9 cellular contexts compared by ENCODE assay signal in genomic region chr1:26276432-26276838, GRCh38. TPM values are rescaled to one million over a fixed set of nuclear protein-coding genes. Genes with fewer than 3 reads are reported as not detected.
DNase-seq lines count a peak whose midpoint lies in the region; ATAC-seq, FAIRE-seq and TF ChIP-seq lines count a peak whose summit lies in the region.
"Had no signal": no experiment of that assay in that cellular context is flagged by ENCODE, and none has a peak within 500 bp of the region (broad histone marks: within the 10 kb centered on the region; RNA-seq: fewer than 3 reads in every experiment).

No MANE protein-coding gene starts in this region.

- no peaks in the 10 kb centered on the region for H3K9me3 ChIP-seq in CD8-positive, alpha-beta memory T cell (ENCODE audit: low read length)
- no peaks in the 10 kb centered on the region for H3K9me3 ChIP-seq in endothelial cell of umbilical vein (replicated peaks; ENCODE audit: control insufficient read depth, insufficient read depth, low read length)

- BruUV-seq in endothelial cell of umbilical vein (replicated peaks; lab: Mats Ljungman, UMichigan): no TSS peak

- H3K9me3 Mint-ChIP-seq in CD8-positive, alpha-beta memory T cell: no peaks in the 10 kb centered on the region

- H3K9ac ChIP-seq in endothelial cell of umbilical vein (replicated peaks; ENCODE audit: extremely low read depth, insufficient read depth, low read length): no peak overlapping the region

- H3K79me2 ChIP-seq in endothelial cell of umbilical vein (ENCODE audit: control insufficient read depth, insufficient read depth, low read length): peaks cover 21% of the 10 kb centered on the region

- peaks cover 54% of the 10 kb centered on the region for H3K4me1 ChIP-seq in CD8-positive, alpha-beta memory T cell (ENCODE audit: insufficient read depth, low read length)
- H3K4me1 ChIP-seq in endothelial cell of umbilical vein (ENCODE audit: control insufficient read depth, extremely low read depth, insufficient read depth, low read length): peaks cover 37% of the 10 kb centered on the region

- no peaks in the 10 kb centered on the region for H3K27me3 Mint-ChIP-seq in CD8-positive, alpha-beta memory T cell

- no peak overlapping the region for H2AFZ ChIP-seq in endothelial cell of umbilical vein (ENCODE audit: low read depth, low read length)

- no peak for TF ChIP-seq POLR2A in endothelial cell of umbilical vein (IDR thresholded peaks at IDR 0.05; ENCODE audit: low read depth, low read length)

- dilution Hi-C loops in endothelial cell of umbilical vein (cut with MboI; ENCODE audit: extremely low pct_ligation_motif_present, low sequenced_read_pairs): no loop called here

- intact Hi-C loops in endothelial cell of umbilical vein (cut with micrococcal nuclease) (loop anchor here (1.0 to 5.0 kb wide), 4 partner anchors 42 to 239 kb away; partner anchors contain the start of genes CEP85 and HMGN2), sciatic nerve (cut with DNase I) (no loop called here)

- ATAC-seq in sciatic nerve (no peak), GM19328 (IDR thresholded peaks at IDR 0.05; ENCODE audit: unreplicated experiment) (no peak), HG03432 (IDR thresholded peaks at IDR 0.05; ENCODE audit: unreplicated experiment) (no peak), HG02610 (IDR thresholded peaks at IDR 0.05; ENCODE audit: unreplicated experiment) (no peak)

- peaks cover 53 to 58% (median 55%) of the 10 kb centered on the region in 3 donors for H3K4me1 Mint-ChIP-seq in CD8-positive, alpha-beta memory T cell

- TF ChIP-seq CTCF in endothelial cell of umbilical vein (IDR thresholded peaks at IDR 0.05; ENCODE audit: extremely low read depth in 1 of 2, insufficient read depth in 1 of 2, low read depth in 1 of 2, low read length in 2 of 2): no peak

- DNase-seq in CD8-positive, alpha-beta memory T cell: no peak
- DNase-seq in NOMO-1 treated with dmso at 0.1 percent for 144 hours (lab: John Stamatoyannopoulos, UW; ENCODE audit: unreplicated experiment) (peak; percentile 86), endothelial cell of umbilical vein (ENCODE audit: low read depth, low spot score) (no peak), sciatic nerve (ENCODE audit: low spot score) (peak; percentile 66), COLO829 (ENCODE audit: low spot score) (no peak)

- H3K4me3 ChIP-seq in CD8-positive, alpha-beta memory T cell (ENCODE audit: low read length): peak overlapping the region; percentile 19
- no peak overlapping the region for H3K4me3 ChIP-seq in endothelial cell of umbilical vein (replicated peaks in 1 of 3; ENCODE audit: insufficient read depth in 1 of 3, low read depth in 1 of 3, low read length in 3 of 3)

- H3K27ac ChIP-seq in CD8-positive, alpha-beta memory T cell (ENCODE audit: low read depth, low read length): peak overlapping the region; percentile 54
- peak overlapping the region; percentile 62 for H3K27ac ChIP-seq in endothelial cell of umbilical vein (ENCODE audit: insufficient read depth, low read depth, low read length)

- H3K4me3 Mint-ChIP-seq in CD8-positive, alpha-beta memory T cell: peak overlapping the region; percentile 35 to 84 (median 67)

- H3K36me3 ChIP-seq in CD8-positive, alpha-beta memory T cell (ENCODE audit: insufficient read depth, low read length): peaks cover 14% of the 10 kb centered on the region
- peaks cover 3 to 6% of the 10 kb centered on the region in 2 experiments for H3K36me3 ChIP-seq in endothelial cell of umbilical vein (ENCODE audit: control insufficient read depth in 2 of 2, extremely low read depth in 1 of 2, insufficient read depth in 2 of 2, low read length in 2 of 2)

- POLR2A ChIA-PET in CD8-positive, alpha-beta memory T cell (lab: Charles Lee): interaction anchor here (1.3 to 8.3 kb wide), 6 partner anchors 9 to 141 kb away, joined by 3 to 104 read pairs (median 11); partner anchors contain the start of gene CD52
- POLR2A ChIA-PET in endothelial cell of umbilical vein (lab: Charles Lee): interaction anchor here (0.7 kb wide), 1 partner anchor 104 kb away, joined by 6 read pairs; no protein-coding TSS in a partner anchor

- no peak for FAIRE-seq in endothelial cell of umbilical vein (lab: Jason Lieb, UNC)

- peak overlapping the region; percentile 84 to 99 (median 96) for H3K27ac Mint-ChIP-seq in CD8-positive, alpha-beta memory T cell

- no peak overlapping the region for H3K4me2 ChIP-seq in endothelial cell of umbilical vein (ENCODE audit: insufficient read depth, low read length)

- H3K9me1 ChIP-seq in endothelial cell of umbilical vein (replicated peaks; ENCODE audit: control insufficient read depth, extremely low read depth, insufficient read depth, low read length): no peaks in the 10 kb centered on the region

- CTCF ChIA-PET in CD8-positive, alpha-beta memory T cell (lab: Charles Lee): interaction anchor here (0.7 to 21.9 kb wide), 23 partner anchors 10 to 149 kb away, joined by 3 to 840 read pairs (median 5); partner anchors contain the start of genes CD52, CEP85 and UBXN11
- CTCF ChIA-PET in endothelial cell of umbilical vein (lab: Charles Lee): interaction anchor here (0.7 to 9.1 kb wide), 24 partner anchors 9 to 242 kb away, joined by 3 to 132 read pairs (median 6); partner anchors contain the start of genes CD52, CEP85, UBXN11 and ZNF593

- H3K27me3 ChIP-seq in CD8-positive, alpha-beta memory T cell (ENCODE audit: insufficient read depth, low read length, poor library complexity, severe bottlenecking): no peaks in the 10 kb centered on the region
- no peaks in the 10 kb centered on the region for H3K27me3 ChIP-seq in endothelial cell of umbilical vein (ENCODE audit: control insufficient read depth in 2 of 2, insufficient read depth in 2 of 2, low read length in 2 of 2)

- H3K36me3 Mint-ChIP-seq in CD8-positive, alpha-beta memory T cell: peaks cover 5 to 39% (median 21%) of the 10 kb centered on the region in 3 donors

- H4K20me1 ChIP-seq in endothelial cell of umbilical vein (replicated peaks; ENCODE audit: control insufficient read depth, extremely low read depth, insufficient read depth, low read length): no peaks in the 10 kb centered on the region

TF ChIP-seq in endothelial cell of umbilical vein, 7 proteins besides CTCF, POLR2A, EP300 and RAD21:
- TF ChIP-seq POLR2AphosphoS5 (IDR thresholded peaks at IDR 0.05; ENCODE audit: insufficient read depth, low read depth, low read length): peak; percentile 1
- no peak for TF ChIP-seq GATA2 (IDR thresholded peaks at IDR 0.05; ENCODE audit: insufficient read depth, insufficient read length, low read depth, low read length)

RNA-seq across cellular contexts. Expression of gene SH3BGRL3, which starts 3.5 kb away (rescaled TPM):
- 100 to 1,000 TPM; 447 to 472 TPM for total RNA-seq in CD8-positive, alpha-beta memory T cell
- 1,786 TPM for polyA plus RNA-seq in CD8-positive, alpha-beta memory T cell
- total RNA-seq in endothelial cell of umbilical vein: 337 and 344 TPM in 2 replicates
- polyA plus RNA-seq in endothelial cell of umbilical vein: 233 and 305 TPM in 2 replicates
- polyA plus RNA-seq in endothelial cell of umbilical vein (2011; cell fraction: cytosol; rRNA removed): 221 and 254 TPM in 2 replicates
- polyA plus RNA-seq in endothelial cell of umbilical vein (2011; cell fraction: nucleus; rRNA removed): 47.6 and 64.1 TPM in 2 replicates
- 544 and 560 TPM in 2 replicates for polyA plus RNA-seq in endothelial cell of umbilical vein (2012)
- 249 and 275 TPM in 2 replicates for polyA minus RNA-seq in endothelial cell of umbilical vein
- polyA minus RNA-seq in endothelial cell of umbilical vein (2011; cell fraction: cytosol; rRNA and poly(A)+ RNA removed): 31.6 TPM
- polyA minus RNA-seq in endothelial cell of umbilical vein (2011; cell fraction: nucleus; rRNA and poly(A)+ RNA removed): 44.7 and 47.1 TPM in 2 replicates
- total RNA-seq in sciatic nerve: 106 TPM

RNA-seq across cellular contexts. Expression of gene UBXN11, which starts 30.0 kb away (rescaled TPM):
- total RNA-seq in CD8-positive, alpha-beta memory T cell: 10 to 100 TPM; 35.2 to 35.8 TPM
- polyA plus RNA-seq in CD8-positive, alpha-beta memory T cell: 14.3 TPM
- total RNA-seq in endothelial cell of umbilical vein (11.9 and 15.6 TPM in 2 replicates), sciatic nerve (23.1 TPM)
- polyA plus RNA-seq in endothelial cell of umbilical vein: 14.6 and 14.8 TPM in 2 replicates
- 6.9 and 10.7 TPM in 2 replicates for polyA plus RNA-seq in endothelial cell of umbilical vein (2011; cell fraction: cytosol; rRNA removed)
- 87.9 and 92.8 TPM in 2 replicates for polyA plus RNA-seq in endothelial cell of umbilical vein (2011; cell fraction: nucleus; rRNA removed)
- polyA plus RNA-seq in endothelial cell of umbilical vein (2012): 8.7 and 8.9 TPM in 2 replicates
- 11.1 and 13.5 TPM in 2 replicates for polyA minus RNA-seq in endothelial cell of umbilical vein
- 19.5 TPM for polyA minus RNA-seq in endothelial cell of umbilical vein (2011; cell fraction: cytosol; rRNA and poly(A)+ RNA removed)
- polyA minus RNA-seq in endothelial cell of umbilical vein (2011; cell fraction: nucleus; rRNA and poly(A)+ RNA removed): 10.3 and 17.6 TPM in 2 replicates

RNA-seq across cellular contexts. Expression of gene CD52, which starts 41.3 kb away (rescaled TPM):
- total RNA-seq in CD8-positive, alpha-beta memory T cell: 100 to 1,000 TPM; 355 to 388 TPM
- 7,622 TPM for polyA plus RNA-seq in CD8-positive, alpha-beta memory T cell
- total RNA-seq in endothelial cell of umbilical vein (not detected in 2 replicates), sciatic nerve (13.2 TPM)
- polyA plus RNA-seq in endothelial cell of umbilical vein: not detected in 2 replicates
- polyA plus RNA-seq in endothelial cell of umbilical vein (2011; cell fraction: cytosol; rRNA removed): not detected in 2 replicates
- polyA plus RNA-seq in endothelial cell of umbilical vein (2011; cell fraction: nucleus; rRNA removed): not detected in 2 replicates
- polyA plus RNA-seq in endothelial cell of umbilical vein (2012): not detected in 2 replicates
- 1.1 and 2.9 TPM in 2 replicates for polyA minus RNA-seq in endothelial cell of umbilical vein
- polyA minus RNA-seq in endothelial cell of umbilical vein (2011; cell fraction: cytosol; rRNA and poly(A)+ RNA removed): not detected
- not detected in 2 replicates for polyA minus RNA-seq in endothelial cell of umbilical vein (2011; cell fraction: nucleus; rRNA and poly(A)+ RNA removed)
- total RNA-seq: cerebellum had no signal

RNA-seq across cellular contexts. Expression of gene CEP85, which starts 42.4 kb away (rescaled TPM):
- 10 to 100 TPM; 28.8 to 29.7 TPM for total RNA-seq in CD8-positive, alpha-beta memory T cell
- 7.7 TPM for polyA plus RNA-seq in CD8-positive, alpha-beta memory T cell
- 16.2 and 17.8 TPM in 2 replicates for total RNA-seq in endothelial cell of umbilical vein
- 15.2 and 16.1 TPM in 2 replicates for polyA plus RNA-seq in endothelial cell of umbilical vein
- 12.9 and 13.8 TPM in 2 replicates for polyA plus RNA-seq in endothelial cell of umbilical vein (2011; cell fraction: cytosol; rRNA removed)
- polyA plus RNA-seq in endothelial cell of umbilical vein (2011; cell fraction: nucleus; rRNA removed): 44.2 and 48.1 TPM in 2 replicates
- polyA plus RNA-seq in endothelial cell of umbilical vein (2012): 11.9 and 13.3 TPM in 2 replicates
- 14.7 and 19.9 TPM in 2 replicates for polyA minus RNA-seq in endothelial cell of umbilical vein
- 10.0 TPM for polyA minus RNA-seq in endothelial cell of umbilical vein (2011; cell fraction: cytosol; rRNA and poly(A)+ RNA removed)
- polyA minus RNA-seq in endothelial cell of umbilical vein (2011; cell fraction: nucleus; rRNA and poly(A)+ RNA removed): 10.2 and 17.8 TPM in 2 replicates
- 17.6 TPM for total RNA-seq in sciatic nerve

Comparison
In these comparisons a context has a peak if more than half of its experiments do, and no peak if none do; other contexts are left out.
1. DNase-seq: peak in NOMO-1 treated with dmso at 0.1 percent for 144 hours (single experiment) and sciatic nerve (single experiment); none in CD8-positive, alpha-beta memory T cell (0 of 5), endothelial cell of umbilical vein (single experiment) and COLO829 (single experiment).
2. RNA of gene CD52, which starts 41.3 kb away (total RNA-seq): 355 to 388 TPM in CD8-positive, alpha-beta memory T cell; 13.2 TPM in sciatic nerve (single experiment) and not detected in endothelial cell of umbilical vein; every median in the first group is over 10 times any median in the second.